22 cellular contexts compared by ENCODE assay signal in genomic region chr3:39590776-39591175, GRCh38.
"Had no signal": no experiment of that assay in that cellular context is flagged by ENCODE, and none has a peak within 500 bp of the region (broad histone marks: within the 10 kb centered on the region; RNA-seq: fewer than 3 reads in every experiment).

No MANE protein-coding gene starts in this region.

- H3K4me2 ChIP-seq: hepatocyte had no signal

- H3K27ac ChIP-seq: colonic mucosa, epithelial cell of prostate, gastrocnemius medialis, heart left ventricle, hepatocyte, left lung, ovary, right lobe of liver, thyroid gland, vagina had no signal

- H3K4me1 ChIP-seq: colonic mucosa, gastrocnemius medialis, heart left ventricle, left lung, right lobe of liver, thyroid gland, vagina had no signal

- H3K4me3 ChIP-seq: colonic mucosa, gastrocnemius medialis, heart left ventricle, hepatocyte, left lung, ovary, right lobe of liver, thyroid gland, vagina had no signal

- ATAC-seq: esophagus mucosa; gastrocnemius medialis; heart left ventricle; left lung; natural killer cell; right lobe of liver; stimulated activated naive CD8-positive, alpha-beta T cell treated with anti-CD3 and anti-CD28 coated beads, Interleukin-15, amount 100 ng/mL, for 72 hours had no signal

- H3K79me2 ChIP-seq: hepatocyte had no signal

- H3K27me3 ChIP-seq: colonic mucosa, gastrocnemius medialis, heart left ventricle, hepatocyte, left lung, ovary, right lobe of liver, thyroid gland, vagina had no signal

- H3K36me3 ChIP-seq: colonic mucosa, gastrocnemius medialis, heart left ventricle, left lung, ovary, right lobe of liver, thyroid gland, vagina had no signal

- DNase-seq: colonic mucosa; effector CD8-positive, alpha-beta T cell; endodermal cell; foreskin fibroblast; gastrocnemius medialis; heart left ventricle; kidney; left lung; natural killer cell; ovary; right lobe of liver; small intestine; stimulated activated CD4-positive, alpha-beta T cell treated with anti-CD3 and anti-CD28 coated beads, Interleukin-15, amount 100 ng/mL, for 24 hours; stimulated activated CD4-positive, alpha-beta T cell treated with anti-CD3 and anti-CD28 coated beads, Interleukin-2, amount 100 ng/mL, for 48 hours; stimulated activated naive CD4-positive, alpha-beta T cell; stimulated activated naive CD8-positive, alpha-beta T cell treated with anti-CD3 and anti-CD28 coated beads, Interleukin-15, amount 100 ng/mL, for 72 hours; thyroid gland; trophoblast cell had no signal
